In genomic region chr22:17158568-17159503, GRCh38 we compare ENCODE assay signal across 8 cellular contexts. TPM values are rescaled to one million over a fixed set of nuclear protein-coding genes. Genes with fewer than 3 reads are reported as not detected.
A peak's percentile ranks its signal among the peaks of the same experiment; 100 is the strongest.
DNase-seq lines count a peak whose midpoint lies in the region; ATAC-seq and TF ChIP-seq lines count a peak whose summit lies in the region.

TSS of gene HDHD5 (minus strand) at chr22:17159277. CDS start at chr22:17159251, 26 bp downstream.

- DNase-seq in AG10803 (ENCODE audit: low read depth) (peak; percentile 86), GM19238 (ENCODE audit: insufficient read length, low spot score) (peak; percentile 93), NCI-H524 treated with DMSO at 0.1 percent for 48 hours (lab: John Stamatoyannopoulos, UW) (peak; percentile 31), coronary artery (ENCODE audit: low spot score) (peak; percentile 91), left kidney (ENCODE audit: low read depth, low spot score) (peak; percentile 95)
- DNase-seq in activated CD4-positive, alpha-beta T cell treated with anti-CD3 and anti-CD28 coated beads, Interleukin-2, amount 10 ng/mL, durations not matched to agents 7 days and 5 days, result peak; percentile 88
- peak; percentile 87 to 89 for DNase-seq in stimulated activated CD4-positive, alpha-beta T cell treated with anti-CD3 and anti-CD28 coated beads, Interleukin-1b, Interleukin-23, amount 100 ng/mL, for 4 hours (ENCODE audit: low read depth in 2 of 2)

- POLR2A ChIA-PET in activated CD4-positive, alpha-beta T cell treated with anti-CD3 and anti-CD28 coated beads, Interleukin-2, amount 10 ng/mL, durations not matched to agents 7 days and 5 days (lab: Charles Lee), result no interaction called here

- peak within 1 kb of the TSS; percentile 78 for H3K4me3 Mint-ChIP-seq in activated CD4-positive, alpha-beta T cell treated with anti-CD3 and anti-CD28 coated beads, Interleukin-2, amount 10 ng/mL, durations not matched to agents 7 days and 5 days

- no peaks in the 10 kb centered on the region for H3K27me3 Mint-ChIP-seq in activated CD4-positive, alpha-beta T cell treated with anti-CD3 and anti-CD28 coated beads, Interleukin-2, amount 10 ng/mL, durations not matched to agents 7 days and 5 days

- peaks cover 35% of the 10 kb centered on the region for H3K4me1 Mint-ChIP-seq in activated CD4-positive, alpha-beta T cell treated with anti-CD3 and anti-CD28 coated beads, Interleukin-2, amount 10 ng/mL, durations not matched to agents 7 days and 5 days

- peak within 1 kb of the TSS; percentile 79 for H3K4me3 ChIP-seq in AG10803 (ENCODE audit: low read length)
- H3K4me3 ChIP-seq in coronary artery, result peak within 1 kb of the TSS; percentile 78

- peak within 1 kb of the TSS; percentile 84 for H3K27ac Mint-ChIP-seq in activated CD4-positive, alpha-beta T cell treated with anti-CD3 and anti-CD28 coated beads, Interleukin-2, amount 10 ng/mL, durations not matched to agents 7 days and 5 days

- no peaks in the 10 kb centered on the region for H3K9me3 Mint-ChIP-seq in activated CD4-positive, alpha-beta T cell treated with anti-CD3 and anti-CD28 coated beads, Interleukin-2, amount 10 ng/mL, durations not matched to agents 7 days and 5 days

- H3K27ac ChIP-seq in coronary artery, result peak within 1 kb of the TSS; percentile 64 to 96

- CTCF ChIA-PET in activated CD4-positive, alpha-beta T cell treated with anti-CD3 and anti-CD28 coated beads, Interleukin-2, amount 10 ng/mL, durations not matched to agents 7 days and 5 days (lab: Charles Lee), result interaction anchor here (1.0 to 4.7 kb wide), 4 partner anchors 10 to 16 kb away, joined by 3 to 44 read pairs (median 6); no protein-coding TSS in a partner anchor

- TF ChIP-seq CTCF in AG10803 (conservative IDR thresholded peaks at IDR 0.05; ENCODE audit: low read length) (no peak; the same call in 1 of the 2 replicates), coronary artery (IDR thresholded peaks at IDR 0.05) (no peak)

- ATAC-seq in HG03439 (IDR thresholded peaks at IDR 0.05; ENCODE audit: unreplicated experiment), result peak; percentile 74

- H3K36me3 Mint-ChIP-seq in activated CD4-positive, alpha-beta T cell treated with anti-CD3 and anti-CD28 coated beads, Interleukin-2, amount 10 ng/mL, durations not matched to agents 7 days and 5 days (ENCODE audit: low read depth), result peaks cover 9% of the 10 kb centered on the region

RNA-seq across cellular contexts. Expression of gene HDHD5, which starts in this region (rescaled TPM):
- 10 to 100 TPM; 30.9 to 37.1 TPM for total RNA-seq in activated CD4-positive, alpha-beta T cell treated with anti-CD3 and anti-CD28 coated beads, Interleukin-2, amount 10 ng/mL, durations not matched to agents 7 days and 5 days

Comparison
In these comparisons a context has a peak if more than half of its experiments do, and no peak if none do; other contexts are left out.
1. Peak in every context shown above with its lines: DNase-seq, ATAC-seq, H3K4me3 ChIP-seq and H3K27ac ChIP-seq.
2. DNase-seq: peak in every context shown above with its lines; median percentile 95 in left kidney; 93 in GM19238; 91 in coronary artery; 88 in activated CD4-positive, alpha-beta T cell treated with anti-CD3 and anti-CD28 coated beads, Interleukin-2, amount 10 ng/mL, durations not matched to agents 7 days and 5 days; 88 in stimulated activated CD4-positive, alpha-beta T cell treated with anti-CD3 and anti-CD28 coated beads, Interleukin-1b, Interleukin-23, amount 100 ng/mL, for 4 hours; 86 in AG10803; 31 in NCI-H524 treated with DMSO at 0.1 percent for 48 hours.